ENCODE assay signal across 11 cellular contexts in the genomic region with DNA sequence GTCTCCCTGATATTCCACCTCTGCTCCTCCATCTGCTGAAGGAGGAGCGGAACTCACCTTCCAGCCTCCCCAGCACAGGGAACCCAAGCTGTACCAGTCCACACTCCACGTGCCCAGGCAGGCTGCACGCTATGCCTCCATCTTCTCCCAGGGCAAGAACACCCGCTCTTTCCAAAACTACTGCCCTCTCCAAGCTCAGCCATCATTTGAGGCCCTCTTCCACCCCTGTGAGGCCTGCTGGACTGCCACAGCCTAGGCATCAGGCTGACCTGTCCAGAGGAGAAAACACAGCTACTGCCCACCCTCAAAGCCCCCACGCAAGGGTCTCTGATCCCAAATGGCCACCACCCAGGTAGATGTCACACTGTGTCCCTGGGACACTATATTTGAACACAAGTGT. TPM values are rescaled to one million over a fixed set of nuclear protein-coding genes. Genes with fewer than 3 reads are reported as not detected.
A peak's percentile ranks its signal among the peaks of the same experiment; 100 is the strongest.
DNase-seq lines count a peak whose midpoint lies in the region; ATAC-seq and TF ChIP-seq lines count a peak whose summit lies in the region.
"Had no signal": no experiment of that assay in that cellular context is flagged by ENCODE, and none has a peak within 500 bp of the region (broad histone marks: within the 10 kb centered on the region; RNA-seq: fewer than 3 reads in every experiment).

No MANE protein-coding gene starts in this region.

- no peak for TF ChIP-seq EP300 in stomach (IDR thresholded peaks at IDR 0.05)

- TF ChIP-seq POLR2A in stomach (IDR thresholded peaks at IDR 0.05): no peak
- TF ChIP-seq POLR2A in adrenal gland (IDR thresholded peaks at IDR 0.05): no peak

- DNase-seq in T-helper 1 cell: no peak
- DNase-seq in activated T-helper 1 cell treated with anti-CD3 and anti-CD28 coated beads, Interleukin-12 subunit alpha, Interleukin-12 subunit beta, Interleukin-2, Interleukin-4 antibody, amounts not matched to agents 30 ng/mL and 10 ng/mL and 1 ng/mL, durations not matched to agents 14 hours and 24 hours and 36 hours (ENCODE audit: low spot score): no peak
- DNase-seq in stomach: no peak
- no peak for DNase-seq in stimulated activated CD4-positive, alpha-beta T cell treated with anti-CD3 and anti-CD28 coated beads, Interleukin-1b, Interleukin-23, amount 100 ng/mL, for 48 hours
- no peak for DNase-seq in adrenal gland

- H3K4me3 ChIP-seq in stomach: peak overlapping the region; percentile 62 to 84 (median 75)
- H3K4me3 ChIP-seq in adrenal gland: peak overlapping the region in 1 of 4 donors; percentile 62

- no peak for ATAC-seq in HG02885 (IDR thresholded peaks at IDR 0.05; ENCODE audit: poor library complexity, unreplicated experiment)

- peak overlapping the region; percentile 92 for H3K27ac ChIP-seq in layer of hippocampus (ENCODE audit: low read depth, low read length)
- H3K27ac ChIP-seq in stomach: peak overlapping the region in 4 of 5 donors; percentile 41 to 86 (median 78)
- H3K27ac ChIP-seq in adrenal gland: peak overlapping the region in 1 of 5 donors; percentile 73
- H3K27ac ChIP-seq: 22Rv1, KMS-11 had no signal

- H3K27me3 Mint-ChIP-seq in T-helper 1 cell treated with Interleukin-12 subunit alpha and Interleukin-12 subunit beta and Interleukin-4 antibody, amounts not matched to agents 30 μg/mL and 1 μg/mL, for 36 hours (ENCODE audit: low read depth): no peaks in the 10 kb centered on the region
- H3K27me3 Mint-ChIP-seq in activated T-helper 1 cell treated with anti-CD3 and anti-CD28 coated beads, Interleukin-12 subunit alpha, Interleukin-12 subunit beta, Interleukin-2, Interleukin-4 antibody, amounts not matched to agents 30 ng/mL and 10 ng/mL and 1 ng/mL, durations not matched to agents 14 hours and 24 hours and 36 hours (ENCODE audit: insufficient read depth): no peaks in the 10 kb centered on the region

- H3K9me3 ChIP-seq in stomach (no peaks in the 10 kb centered on the region), adrenal gland (replicated peaks in 1 of 3) (no peaks in the 10 kb centered on the region)
- H3K9me3 ChIP-seq: thyroid gland had no signal

- H3K4me1 Mint-ChIP-seq in T-helper 1 cell treated with Interleukin-12 subunit alpha and Interleukin-12 subunit beta and Interleukin-4 antibody, amounts not matched to agents 30 μg/mL and 1 μg/mL, for 36 hours (ENCODE audit: low read depth): peaks cover 24% of the 10 kb centered on the region
- H3K4me1 Mint-ChIP-seq in activated T-helper 1 cell treated with anti-CD3 and anti-CD28 coated beads, Interleukin-12 subunit alpha, Interleukin-12 subunit beta, Interleukin-2, Interleukin-4 antibody, amounts not matched to agents 30 ng/mL and 10 ng/mL and 1 ng/mL, durations not matched to agents 14 hours and 24 hours and 36 hours (ENCODE audit: low read depth): peaks cover 16% of the 10 kb centered on the region

- no peak overlapping the region for H3K27ac Mint-ChIP-seq in T-helper 1 cell treated with Interleukin-12 subunit alpha and Interleukin-12 subunit beta and Interleukin-4 antibody, amounts not matched to agents 30 μg/mL and 1 μg/mL, for 36 hours
- no peak overlapping the region for H3K27ac Mint-ChIP-seq in activated T-helper 1 cell treated with anti-CD3 and anti-CD28 coated beads, Interleukin-12 subunit alpha, Interleukin-12 subunit beta, Interleukin-2, Interleukin-4 antibody, amounts not matched to agents 30 ng/mL and 10 ng/mL and 1 ng/mL, durations not matched to agents 14 hours and 24 hours and 36 hours

- no peak for TF ChIP-seq CTCF in stomach (IDR thresholded peaks at IDR 0.05)
- TF ChIP-seq CTCF in adrenal gland (IDR thresholded peaks at IDR 0.05): no peak

- H3K36me3 ChIP-seq in stomach (peaks cover 0 to 4% (median 0%) of the 10 kb centered on the region in 4 donors), adrenal gland (replicated peaks in 1 of 2) (no peaks in the 10 kb centered on the region)
- H3K36me3 ChIP-seq: thyroid gland had no signal

- H3K4me1 ChIP-seq in stomach: peaks cover 26 to 54% (median 36%) of the 10 kb centered on the region in 4 donors
- peaks cover 15 to 16% of the 10 kb centered on the region in 2 donors for H3K4me1 ChIP-seq in adrenal gland (replicated peaks in 1 of 2)

- H3K36me3 Mint-ChIP-seq in T-helper 1 cell treated with Interleukin-12 subunit alpha and Interleukin-12 subunit beta and Interleukin-4 antibody, amounts not matched to agents 30 μg/mL and 1 μg/mL, for 36 hours (ENCODE audit: low read depth): peaks cover 34% of the 10 kb centered on the region
- H3K36me3 Mint-ChIP-seq in activated T-helper 1 cell treated with anti-CD3 and anti-CD28 coated beads, Interleukin-12 subunit alpha, Interleukin-12 subunit beta, Interleukin-2, Interleukin-4 antibody, amounts not matched to agents 30 ng/mL and 10 ng/mL and 1 ng/mL, durations not matched to agents 14 hours and 24 hours and 36 hours (ENCODE audit: low read depth): peaks cover 26% of the 10 kb centered on the region

- 96 to 98% (median 98%) methylated on average over 5 of the region's 5 CpGs for WGBS in stomach, 5 donors
- WGBS in adrenal gland, 4 donors: 92 to 100% (median 94%) methylated on average over 4 to 5 of the region's 5 CpGs

- H3K9me3 Mint-ChIP-seq in T-helper 1 cell treated with Interleukin-12 subunit alpha and Interleukin-12 subunit beta and Interleukin-4 antibody, amounts not matched to agents 30 μg/mL and 1 μg/mL, for 36 hours: no peaks in the 10 kb centered on the region
- no peaks in the 10 kb centered on the region for H3K9me3 Mint-ChIP-seq in activated T-helper 1 cell treated with anti-CD3 and anti-CD28 coated beads, Interleukin-12 subunit alpha, Interleukin-12 subunit beta, Interleukin-2, Interleukin-4 antibody, amounts not matched to agents 30 ng/mL and 10 ng/mL and 1 ng/mL, durations not matched to agents 14 hours and 24 hours and 36 hours

- no peaks in the 10 kb centered on the region for H3K27me3 ChIP-seq in layer of hippocampus (ENCODE audit: control insufficient read depth, insufficient read depth, low read length)
- H3K27me3 ChIP-seq in stomach: peaks cover 0 to 27% (median 18%) of the 10 kb centered on the region in 3 donors
- H3K27me3 ChIP-seq in adrenal gland: no peaks in the 10 kb centered on the region

- peak overlapping the region; percentile 89 for H3K4me3 Mint-ChIP-seq in T-helper 1 cell treated with Interleukin-12 subunit alpha and Interleukin-12 subunit beta and Interleukin-4 antibody, amounts not matched to agents 30 μg/mL and 1 μg/mL, for 36 hours
- H3K4me3 Mint-ChIP-seq in activated T-helper 1 cell treated with anti-CD3 and anti-CD28 coated beads, Interleukin-12 subunit alpha, Interleukin-12 subunit beta, Interleukin-2, Interleukin-4 antibody, amounts not matched to agents 30 ng/mL and 10 ng/mL and 1 ng/mL, durations not matched to agents 14 hours and 24 hours and 36 hours: peak overlapping the region; percentile 88

- intact Hi-C loops in activated T-helper 1 cell treated with anti-CD3 and anti-CD28 coated beads, Interleukin-12 subunit alpha, Interleukin-12 subunit beta, Interleukin-2, Interleukin-4 antibody, amounts not matched to agents 30 ng/mL and 10 ng/mL and 1 ng/mL, durations not matched to agents 14 hours and 24 hours and 36 hours (cut with micrococcal nuclease): no loop called here
- intact Hi-C loops in stomach (cut with DNase I; ENCODE audit: low total_unique reads) (no loop called here), adrenal gland (cut with DNase I) (no loop called here)

RNA-seq across cellular contexts. Expression of gene RASSF2, which starts 1.8 kb away (rescaled TPM):
- 43.7 and 44.7 TPM in 2 replicates for total RNA-seq in activated T-helper 1 cell treated with anti-CD3 and anti-CD28 coated beads, Interleukin-12 subunit alpha, Interleukin-12 subunit beta, Interleukin-2, Interleukin-4 antibody, amounts not matched to agents 30 ng/mL and 10 ng/mL and 1 ng/mL, durations not matched to agents 14 hours and 24 hours and 36 hours
- total RNA-seq in stomach (10 to 100 TPM in 4 of 5 donors, 1 to 10 TPM in 1; 9.3 to 43.0 (median 12.3) TPM), adrenal gland (10 to 100 TPM; 11.7 to 40.2 (median 23.4) TPM)
- polyA plus RNA-seq in stomach (1 to 10 TPM; 2.7 to 8.3 (median 6.4) TPM), adrenal gland (10 to 100 TPM in 1 of 3 donors, 1 to 10 TPM in 2; 7.1 to 15.3 (median 8.8) TPM)
